In the genomic region with DNA sequence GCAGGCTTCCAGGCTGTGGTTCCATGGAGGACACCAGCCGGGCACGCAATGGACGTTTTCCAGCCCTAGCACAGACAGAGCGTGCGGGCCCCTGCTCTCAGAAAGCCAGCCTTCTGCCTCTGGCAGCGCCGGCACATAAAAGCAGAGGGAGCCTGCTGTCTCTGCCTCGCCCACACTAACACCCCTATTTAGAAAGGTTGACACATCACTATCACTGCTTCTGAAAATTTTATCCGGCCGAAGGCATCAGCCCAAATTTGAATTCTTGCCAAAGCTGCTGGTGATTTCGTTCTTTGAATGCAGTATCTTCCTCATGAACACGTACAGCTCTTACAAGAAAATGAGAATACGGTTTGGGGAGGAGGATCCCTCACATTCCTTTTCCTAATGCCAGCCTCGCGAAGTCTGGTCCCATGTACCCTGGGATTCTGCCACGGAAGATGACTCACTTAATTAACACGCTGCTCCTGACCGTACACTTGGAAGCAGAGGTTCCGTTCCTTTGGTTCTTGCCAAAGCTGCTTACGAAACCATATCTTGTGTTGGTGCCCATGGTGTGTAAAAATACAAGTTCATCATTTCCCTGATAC, we compare ENCODE assay signal across 7 cellular contexts. TPM values are rescaled to one million over a fixed set of nuclear protein-coding genes. Genes with fewer than 3 reads are reported as not detected.
DNase-seq lines count a peak whose midpoint lies in the region; ATAC-seq and TF ChIP-seq lines count a peak whose summit lies in the region.

No MANE protein-coding gene starts in this region.

- H3K36me3 ChIP-seq in GM23338 (ENCODE audit: insufficient read depth) = no peaks in the 10 kb centered on the region
- H3K36me3 ChIP-seq in OCI-LY7 (ENCODE audit: insufficient read depth, low read length) = 0 out of 2 replicates have a peak, but pooled peaks cover 3% of the 10 kb centered on the region
- no peaks in the 10 kb centered on the region for H3K36me3 ChIP-seq in suprapubic skin

- intact Hi-C loops in OCI-LY7 (cut with micrococcal nuclease; ENCODE audit: unreplicated experiment) (no loop called here), lower leg skin (cut with DNase I; ENCODE audit: low total_unique reads) (no loop called here)

- no peak for ATAC-seq in GM23338
- ATAC-seq in HG02970 (IDR thresholded peaks at IDR 0.05; ENCODE audit: low FRiP score, unreplicated experiment) = no peak

- TF ChIP-seq POLR2A in lower leg skin (IDR thresholded peaks at IDR 0.05) (no peak), suprapubic skin (IDR thresholded peaks at IDR 0.05) (no peak)

- CTCF ChIA-PET in OCI-LY7 (lab: Charles Lee; ENCODE audit: unreplicated experiment) = no interaction called here

- H3K27me3 ChIP-seq in GM23338 (ENCODE audit: insufficient read depth) = peaks cover 43% of the 10 kb centered on the region
- H3K27me3 ChIP-seq in suprapubic skin = no peaks in the 10 kb centered on the region

- peaks cover 11% of the 10 kb centered on the region for H3K4me1 Mint-ChIP-seq in GM23338

- TF ChIP-seq CTCF in GM23338 (conservative IDR thresholded peaks at IDR 0.05; ENCODE audit: low read depth in 2 of 2) = no peak
- TF ChIP-seq CTCF in OCI-LY7 (conservative IDR thresholded peaks at IDR 0.05; ENCODE audit: low read length) = no peak
- TF ChIP-seq CTCF in coronary artery (IDR thresholded peaks at IDR 0.05) = no peak
- TF ChIP-seq CTCF in lower leg skin (IDR thresholded peaks at IDR 0.05) = no peak
- TF ChIP-seq CTCF in suprapubic skin (IDR thresholded peaks at IDR 0.05) = no peak

- H3K4me1 ChIP-seq in GM23338 (ENCODE audit: insufficient read depth) (peaks cover 8% of the 10 kb centered on the region), OCI-LY7 (ENCODE audit: insufficient read depth, low read length, poor library complexity, severe bottlenecking) (peaks cover 18% of the 10 kb centered on the region), suprapubic skin (peaks cover 39% of the 10 kb centered on the region)

- H3K4me3 ChIP-seq in GM23338 (peak overlapping the region; percentile 77), OCI-LY7 (ENCODE audit: low read depth, low read length, poor library complexity, severe bottlenecking) (no peak overlapping the region), coronary artery (peak overlapping the region; percentile 98), lower leg skin (ENCODE audit: low read depth, poor library complexity, severe bottlenecking) (no peak overlapping the region), suprapubic skin (peak overlapping the region; percentile 80)

- H2AFZ ChIP-seq in GM23338 (peak overlapping the region; percentile 100), OCI-LY7 (ENCODE audit: low read length) (no peak overlapping the region)

- no peaks in the 10 kb centered on the region for H3K9me2 ChIP-seq in GM23338 (ENCODE audit: insufficient read depth)
- H3K9me2 ChIP-seq in OCI-LY7 (ENCODE audit: insufficient read depth, low read length) = no peaks in the 10 kb centered on the region

- 15 to 28% methylated on average over 20 of the region's 20 CpGs for WGBS in lower leg skin, 2 donors
- WGBS in suprapubic skin = 15% methylated on average over 17 of the region's 20 CpGs

- no peak for TF ChIP-seq EP300 in suprapubic skin (IDR thresholded peaks at IDR 0.05)

- H3K79me2 ChIP-seq in GM23338 (replicated peaks; ENCODE audit: insufficient read depth) (peaks cover 27% of the 10 kb centered on the region), OCI-LY7 (ENCODE audit: insufficient read depth, low read depth, low read length) (peaks cover 14% of the 10 kb centered on the region; the same call in 1 of the 2 replicates)

- H3K27ac Mint-ChIP-seq in GM23338 = no peak overlapping the region

- H3K4me2 ChIP-seq in GM23338 (peak overlapping the region; percentile 94), OCI-LY7 (ENCODE audit: low read length) (peak overlapping the region; percentile 97; the same call in 1 of the 2 replicates)

- H3F3A ChIP-seq in GM23338 (replicated peaks; ENCODE audit: low read depth) = peaks cover 9% of the 10 kb centered on the region; the same call in 1 of the 2 replicates

- DNase-seq in GM23338 (ENCODE audit: low spot score) = no peak
- DNase-seq in OCI-LY7 (ENCODE audit: low spot score) = no peak
- DNase-seq in coronary artery (ENCODE audit: low spot score) = peak; percentile 85
- peak; percentile 89 to 94 for DNase-seq in lower leg skin (ENCODE audit: low spot score in 2 of 2)
- peak in 1 of 2 donors; percentile 85 for DNase-seq in suprapubic skin (ENCODE audit: low spot score in 2 of 2)
- no peak for DNase-seq in NCI-H2107 treated with DMSO at 0.1 percent for 48 hours (lab: John Stamatoyannopoulos, UW; ENCODE audit: unreplicated experiment)

- peaks cover 48% of the 10 kb centered on the region for H3K27me3 Mint-ChIP-seq in GM23338 (ENCODE audit: insufficient read depth, low read depth, poor library complexity)

- peak overlapping the region; percentile 67 for H3K4me3 Mint-ChIP-seq in GM23338

- H3K36me3 Mint-ChIP-seq in GM23338 (ENCODE audit: low read depth) = peaks cover 9% of the 10 kb centered on the region

- peaks cover 19% of the 10 kb centered on the region for H4K20me1 ChIP-seq in GM23338 (replicated peaks; ENCODE audit: insufficient read depth)
- H4K20me1 ChIP-seq in OCI-LY7 (ENCODE audit: insufficient read depth, low read length) = peaks cover 12% of the 10 kb centered on the region

- POLR2A ChIA-PET in OCI-LY7 (lab: Charles Lee) = interaction anchor here (0.5 kb wide), 1 partner anchor 21 kb away, joined by 3 read pairs; no protein-coding TSS in a partner anchor

- H3K27ac ChIP-seq in GM23338 (ENCODE audit: low read depth) (no peak overlapping the region), OCI-LY7 (ENCODE audit: low read depth, low read length, poor library complexity, severe bottlenecking) (no peak overlapping the region), coronary artery (peak overlapping the region; percentile 89 to 99), suprapubic skin (peak overlapping the region; percentile 92)

- BruUV-seq in OCI-LY7 (replicated peaks; lab: Mats Ljungman, UMichigan) = no TSS peak

- 0 out of 3 replicates have a peak, but pooled peaks cover 4% of the 10 kb centered on the region for H3K9me3 Mint-ChIP-seq in GM23338

- H3K9me3 ChIP-seq in OCI-LY7 (ENCODE audit: low read length) (no peaks in the 10 kb centered on the region), suprapubic skin (no peaks in the 10 kb centered on the region)

TF ChIP-seq in GM23338, 12 proteins besides CTCF, POLR2A, EP300 and RAD21 (continues in another document):
- no peak for TF ChIP-seq JUNB (IDR thresholded peaks at IDR 0.05; ENCODE audit: unreplicated experiment)
- TF ChIP-seq STAT1 (IDR thresholded peaks at IDR 0.05; ENCODE audit: unreplicated experiment) = no peak
- TF ChIP-seq EZH2phosphoT487 (IDR thresholded peaks at IDR 0.05; ENCODE audit: unreplicated experiment) = no peak
- no peak for TF ChIP-seq ZNF331 (CRISPR knock-in tag; IDR thresholded peaks at IDR 0.05; ENCODE audit: low read depth)

RNA-seq across cellular contexts. Expression of gene RAB11FIP3, which starts 1.3 kb away (rescaled TPM):
- total RNA-seq in GM23338 (2014; rRNA removed; shearing (Covaris generic)) = 27.9 and 29.2 TPM in 2 replicates
- polyA plus RNA-seq in GM23338 (2016; fragmentation: Nextera tagmentation; extraction: Ambion mirVana) = 3.2 and 4.4 TPM in 2 replicates
- total RNA-seq in OCI-LY7 (2014; rRNA removed; shearing (Covaris generic)) = 29.0 and 29.9 TPM in 2 replicates
- total RNA-seq in OCI-LY7 (2022) (47.5 and 51.2 TPM in 2 replicates), lower leg skin (10 to 100 TPM; 22.1 to 66.3 (median 27.7) TPM), suprapubic skin (10 to 100 TPM; 20.7 to 62.5 (median 29.1) TPM)

RNA-seq across cellular contexts. Expression of gene DECR2, which starts 22.4 kb away (rescaled TPM):
- total RNA-seq in GM23338 (2014; rRNA removed; shearing (Covaris generic)) = 17.9 and 26.9 TPM in 2 replicates
- polyA plus RNA-seq in GM23338 (2016; fragmentation: Nextera tagmentation; extraction: Ambion mirVana) = 19.0 and 20.3 TPM in 2 replicates
- 7.5 and 8.0 TPM in 2 replicates for total RNA-seq in OCI-LY7 (2014; rRNA removed; shearing (Covaris generic))
- total RNA-seq in OCI-LY7 (2022) = 14.4 and 15.9 TPM in 2 replicates
- total RNA-seq in lower leg skin = 10 to 100 TPM; 14.0 to 21.0 (median 18.8) TPM
- 10 to 100 TPM in 3 of 4 donors, 1 to 10 TPM in 1; 9.1 to 23.4 (median 12.3) TPM for total RNA-seq in suprapubic skin

RNA-seq across cellular contexts. Expression of gene NME4, which starts 27.1 kb away (rescaled TPM):
- 228 and 249 TPM in 2 replicates for total RNA-seq in GM23338 (2014; rRNA removed; shearing (Covaris generic))
- polyA plus RNA-seq in GM23338 (2016; fragmentation: Nextera tagmentation; extraction: Ambion mirVana) = 511 and 521 TPM in 2 replicates
- total RNA-seq in OCI-LY7 (2014; rRNA removed; shearing (Covaris generic)) = 25.0 and 28.3 TPM in 2 replicates
- total RNA-seq in OCI-LY7 (2022) (24.3 and 25.0 TPM in 2 replicates), lower leg skin (10 to 100 TPM; 15.4 to 29.8 (median 19.5) TPM), suprapubic skin (10 to 100 TPM; 25.3 to 29.9 (median 27.7) TPM)

RNA-seq across cellular contexts. Expression of gene PGAP6, which starts 42.4 kb away (rescaled TPM):
- 98.7 and 112 TPM in 2 replicates for total RNA-seq in GM23338 (2014; rRNA removed; shearing (Covaris generic))
- polyA plus RNA-seq in GM23338 (2016; fragmentation: Nextera tagmentation; extraction: Ambion mirVana) = 25.1 and 29.5 TPM in 2 replicates
- 40.1 and 50.6 TPM in 2 replicates for total RNA-seq in OCI-LY7 (2014; rRNA removed; shearing (Covaris generic))
- total RNA-seq in OCI-LY7 (2022) (34.3 and 41.2 TPM in 2 replicates), lower leg skin (10 to 100 TPM; 13.8 to 30.0 (median 19.4) TPM), suprapubic skin (10 to 100 TPM; 12.6 to 19.3 (median 15.5) TPM)

RNA-seq across cellular contexts. Expression of gene MRPL28, which starts 53.8 kb away (rescaled TPM):
- total RNA-seq in GM23338 (2014; rRNA removed; shearing (Covaris generic)) = 115 and 169 TPM in 2 replicates
- 129 and 135 TPM in 2 replicates for polyA plus RNA-seq in GM23338 (2016; fragmentation: Nextera tagmentation; extraction: Ambion mirVana)
- 113 and 134 TPM in 2 replicates for total RNA-seq in OCI-LY7 (2014; rRNA removed; shearing (Covaris generic))
- total RNA-seq in OCI-LY7 (2022) = 78.1 and 84.6 TPM in 2 replicates
- total RNA-seq in lower leg skin = 10 to 100 TPM; 55.1 to 70.8 (median 61.6) TPM
- 10 to 100 TPM; 40.9 to 66.7 (median 52.7) TPM for total RNA-seq in suprapubic skin

Comparison
In these comparisons a context has a peak if more than half of its experiments do, and no peak if none do; other contexts are left out.
1. DNase-seq: peak in coronary artery (single experiment) and lower leg skin (2 of 2); none in GM23338 (single experiment), OCI-LY7 (single experiment) and NCI-H2107 treated with DMSO at 0.1 percent for 48 hours (single experiment).
2. H3K27ac ChIP-seq: peak in coronary artery (2 of 2) and suprapubic skin (single experiment); none in GM23338 (single experiment) and OCI-LY7 (single experiment).
3. H3K4me3 ChIP-seq: peak in GM23338 (single experiment), coronary artery (single experiment) and suprapubic skin (single experiment); none in OCI-LY7 (single experiment) and lower leg skin (single experiment).